ENCODE assay signal across 23 cellular contexts in genomic region chr2:162197095-162197825, GRCh38. TPM values are rescaled to one million over a fixed set of nuclear protein-coding genes. Genes with fewer than 3 reads are reported as not detected.
A peak's percentile ranks its signal among the peaks of the same experiment; 100 is the strongest.
DNase-seq lines count a peak whose midpoint lies in the region; ATAC-seq and TF ChIP-seq lines count a peak whose summit lies in the region.
"Had no signal": no experiment of that assay in that cellular context is flagged by ENCODE, and none has a peak within 500 bp of the region (broad histone marks: within the 10 kb centered on the region; RNA-seq: fewer than 3 reads in every experiment).

No MANE protein-coding gene starts in this region.

- peak overlapping the region; percentile 89 for H3K27ac Mint-ChIP-seq in chondrocyte (ENCODE audit: unreplicated experiment)
- H3K27ac Mint-ChIP-seq in CD4-positive, alpha-beta T cell = no peak overlapping the region

- no peak overlapping the region for H3K4me3 Mint-ChIP-seq in chondrocyte (ENCODE audit: unreplicated experiment)
- H3K4me3 Mint-ChIP-seq in CD4-positive, alpha-beta T cell = no peak overlapping the region
- H3K4me3 Mint-ChIP-seq: neural crest cell had no signal

- H3K9me3 ChIP-seq in CD4-positive, alpha-beta T cell (ENCODE audit: control insufficient read depth, low read length) = no peaks in the 10 kb centered on the region
- H3K9me3 ChIP-seq: Caco-2, esophagus squamous epithelium, stomach had no signal

- peaks cover 68% of the 10 kb centered on the region for H3K4me1 Mint-ChIP-seq in chondrocyte (ENCODE audit: low read depth)
- no peaks in the 10 kb centered on the region for H3K4me1 Mint-ChIP-seq in CD4-positive, alpha-beta T cell (ENCODE audit: low read depth)
- H3K4me1 Mint-ChIP-seq: neural crest cell had no signal

- no peaks in the 10 kb centered on the region for H3K9me3 Mint-ChIP-seq in chondrocyte (ENCODE audit: low read depth)
- no peaks in the 10 kb centered on the region for H3K9me3 Mint-ChIP-seq in CD4-positive, alpha-beta T cell
- H3K9me3 Mint-ChIP-seq: neural crest cell had no signal

- no peaks in the 10 kb centered on the region for H3K27me3 Mint-ChIP-seq in chondrocyte (ENCODE audit: low read depth)
- peaks cover 64% of the 10 kb centered on the region for H3K27me3 Mint-ChIP-seq in CD4-positive, alpha-beta T cell

- H3K4me3 ChIP-seq in AG10803 (ENCODE audit: low read length) = no peak overlapping the region
- H3K4me3 ChIP-seq: esophagus squamous epithelium, stomach had no signal

- H3K27me3 ChIP-seq in CD4-positive, alpha-beta T cell (ENCODE audit: control insufficient read depth, insufficient read depth, low read length) = peaks cover 10% of the 10 kb centered on the region
- H3K27me3 ChIP-seq: esophagus squamous epithelium had no signal

- POLR2A ChIA-PET in RWPE1 (lab: Yijun Ruan, JAX; ENCODE audit: low non-redundant PET) = no interaction called here
- POLR2A ChIA-PET in CD4-positive, alpha-beta T cell (lab: Charles Lee) = no interaction called here

- CTCF ChIA-PET in RWPE1 (lab: Yijun Ruan, JAX) = interaction anchor here (0.6 kb wide), 1 partner anchor 137 kb away, joined by 3 read pairs; no protein-coding TSS in a partner anchor
- CTCF ChIA-PET in CD4-positive, alpha-beta T cell (lab: Charles Lee) = no interaction called here

- intact Hi-C loops in CD4-positive, alpha-beta T cell (cut with DNase I, micrococcal nuclease) = no loop called here

- no peak for ATAC-seq in CD4-positive, alpha-beta T cell (ENCODE audit: poor library complexity)

- TF ChIP-seq CTCF in AG10803 (conservative IDR thresholded peaks at IDR 0.05; ENCODE audit: low read length) (no peak), RWPE1 (conservative IDR thresholded peaks at IDR 0.05; ENCODE audit: low read depth) (no peak), chondrocyte (IDR thresholded peaks at IDR 0.05) (no peak)
- TF ChIP-seq CTCF in CD4-positive, alpha-beta T cell (IDR thresholded peaks at IDR 0.05) = no peak

- no peak overlapping the region for H3K27ac ChIP-seq in RWPE1
- H3K27ac ChIP-seq in CD4-positive, alpha-beta T cell (ENCODE audit: low read depth, low read length) = no peak overlapping the region
- H3K27ac ChIP-seq: esophagus squamous epithelium, stomach had no signal

- peaks cover 56% of the 10 kb centered on the region for H3K36me3 Mint-ChIP-seq in chondrocyte (ENCODE audit: low read depth)
- H3K36me3 Mint-ChIP-seq in CD4-positive, alpha-beta T cell (ENCODE audit: low read depth) = no peaks in the 10 kb centered on the region

- DNase-seq in AG10803 (ENCODE audit: low read depth) (peak; percentile 34), RWPE1 (ENCODE audit: low spot score) (peak; percentile 16), chondrocyte (ENCODE audit: low spot score) (no peak), kidney glomerular epithelial cell (lab: John Stamatoyannopoulos, UW) (peak; percentile 20), LoVo (ENCODE audit: low spot score) (no peak), SIG-M5 (lab: John Stamatoyannopoulos, UW) (no peak)
- no peak for DNase-seq in CD4-positive, alpha-beta T cell
- no peak for DNase-seq in stimulated activated CD8-positive, alpha-beta memory T cell treated with anti-CD3 and anti-CD28 coated beads, Interleukin-4, amount 100 ng/mL, for 48 hours
- DNase-seq: ACHN; activated CD4-positive, alpha-beta T cell treated with anti-CD3 and anti-CD28 coated beads for 1 hour; activated gamma-delta T cell treated with Interleukin-2 at 50 U/mL for 16 hours; aorta; Caco-2; esophagus squamous epithelium; NCI-H1105; NCI-H2107; NCI-H69; OCI-M1; retina; stomach; T1000 had no signal

RNA-seq across cellular contexts. Expression of gene GCG, which starts 45.2 kb away (rescaled TPM):
- total RNA-seq in chondrocyte = 0.31 TPM in 1 of 3 replicates, not detected in the others
- not detected for total RNA-seq in CD4-positive, alpha-beta T cell
- total RNA-seq: Caco-2, esophagus squamous epithelium, G401, neural crest cell had no signal

RNA-seq across cellular contexts. Expression of gene FAP, which starts 46.0 kb away (rescaled TPM):
- 163 to 205 TPM (median 171 TPM) in 3 replicates for total RNA-seq in chondrocyte
- total RNA-seq in CD4-positive, alpha-beta T cell = not detected
- total RNA-seq: Caco-2, G401, neural crest cell had no signal

Comparison
In these comparisons a context has a peak if more than half of its experiments do, and no peak if none do; other contexts are left out.
1. DNase-seq: peak in AG10803 (single experiment), RWPE1 (single experiment) and kidney glomerular epithelial cell (single experiment); none in chondrocyte (single experiment), LoVo (single experiment), SIG-M5 (single experiment), CD4-positive, alpha-beta T cell (0 of 10) and stimulated activated CD8-positive, alpha-beta memory T cell treated with anti-CD3 and anti-CD28 coated beads, Interleukin-4, amount 100 ng/mL, for 48 hours (single experiment).
2. RNA of gene FAP, which starts 46.0 kb away (total RNA-seq): 163 to 205 TPM in chondrocyte; not detected in CD4-positive, alpha-beta T cell; every median in the first group is over 100 times any median in the second.